8 cellular contexts compared by ENCODE assay signal in the genomic region with DNA sequence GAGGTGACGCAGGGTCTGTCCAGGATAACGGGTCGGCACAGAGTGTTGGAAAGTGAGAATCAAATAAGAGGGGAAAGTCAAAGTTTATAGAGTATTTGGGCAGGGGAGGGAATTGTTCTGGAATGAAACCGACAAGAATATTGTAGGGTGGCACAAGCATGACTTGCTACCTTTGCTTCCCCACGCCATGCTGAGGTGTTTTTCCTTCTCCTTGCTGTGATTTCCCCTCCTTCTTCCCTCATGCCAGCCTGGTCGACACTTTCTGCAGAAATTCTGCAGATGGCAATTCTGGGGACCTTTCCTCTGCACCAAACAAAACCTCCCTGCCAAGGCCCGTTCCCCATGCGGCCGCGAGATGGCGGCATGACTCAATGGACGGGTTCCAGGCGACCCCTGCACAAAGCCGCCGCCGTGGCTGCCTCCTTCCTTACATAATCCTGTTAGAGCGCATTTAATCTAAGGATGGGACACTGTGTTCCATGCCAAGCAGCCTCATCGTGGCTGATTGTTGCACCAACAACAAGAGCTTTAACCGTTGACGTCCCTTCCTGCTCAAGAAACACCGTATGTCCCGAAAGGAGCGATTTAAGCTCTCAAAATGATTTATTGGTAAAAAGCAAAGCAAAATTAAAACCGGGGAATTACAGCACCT. TPM values are rescaled to one million over a fixed set of nuclear protein-coding genes. Genes with fewer than 3 reads are reported as not detected.
DNase-seq lines count a peak whose midpoint lies in the region; ATAC-seq and TF ChIP-seq lines count a peak whose summit lies in the region.

TSS of gene MRO (minus strand) at position 290 of the 652 bp plus-strand sequence. CDS start 10,616 bp downstream, outside the sequence.

- peaks cover 0 to 5% (median 0%) of the 10 kb centered on the region in 3 donors for H3K27me3 Mint-ChIP-seq in CD14-positive monocyte (ENCODE audit: low read depth in 3 of 3)

- ATAC-seq in GM19397 (IDR thresholded peaks at IDR 0.05; ENCODE audit: unreplicated experiment) (peak; percentile 96), HG03558 (IDR thresholded peaks at IDR 0.05; ENCODE audit: extremely low read depth, unreplicated experiment) (peak; percentile 77)

- DNase-seq in CD14-positive monocyte (ENCODE audit: low spot score) (peak; percentile 77), NCI-H69 (lab: John Stamatoyannopoulos, UW) (peak; percentile 94), dermis microvascular lymphatic vessel endothelial cell (ENCODE audit: low read depth in 2 of 2) (peak; percentile 41 to 74), lower leg skin (ENCODE audit: low spot score in 2 of 2) (peak; percentile 72 to 96)
- peak; percentile 75 for DNase-seq in activated CD4-positive, alpha-beta T cell treated with anti-CD3 and anti-CD28 coated beads, Interleukin-2, amount 50 U/mL, for 1 hour
- DNase-seq in stimulated activated CD4-positive, alpha-beta T cell treated with anti-CD3 and anti-CD28 coated beads, Interleukin-4, amount 100 ng/mL, for 24 hours = peak; percentile 81

- intact Hi-C loops in CD14-positive monocyte (cut with micrococcal nuclease) (loop anchor here (2.0 to 5.0 kb wide), 3 partner anchors 57 to 232 kb away; partner anchors contain the start of gene ME2 (in 2 of the 2)), lower leg skin (cut with DNase I; ENCODE audit: low total_unique reads) (loop anchor here (5.0 kb wide), 1 partner anchor 232 kb away; no protein-coding TSS in a partner anchor)

- H3K9me3 Mint-ChIP-seq in CD14-positive monocyte = no peaks in the 10 kb centered on the region

- no peak within 1 kb of the TSS for H3K4me3 Mint-ChIP-seq in CD14-positive monocyte

- no peak within 1 kb of the TSS for H3K4me3 ChIP-seq in lower leg skin (ENCODE audit: low read depth, poor library complexity, severe bottlenecking)

- no peaks in the 10 kb centered on the region for H3K36me3 Mint-ChIP-seq in CD14-positive monocyte

- no peaks in the 10 kb centered on the region for H3K4me1 Mint-ChIP-seq in CD14-positive monocyte

- 1 to 2% methylated on average over 24 of the region's 24 CpGs for WGBS in lower leg skin, 2 donors

- H3K27ac Mint-ChIP-seq in CD14-positive monocyte = no peak within 1 kb of the TSS

- TF ChIP-seq POLR2A in lower leg skin (IDR thresholded peaks at IDR 0.05) = no peak

- TF ChIP-seq CTCF in CD14-positive monocyte (IDR thresholded peaks at IDR 0.05) (peak; percentile 91), lower leg skin (IDR thresholded peaks at IDR 0.05) (peak in 1 of 3 donors; percentile 65)

RNA-seq across cellular contexts. Expression of gene MRO, which starts in this region (rescaled TPM):
- polyA plus RNA-seq in CD14-positive monocyte = not detected
- total RNA-seq in dermis microvascular lymphatic vessel endothelial cell = not detected in 2 replicates
- under 1 TPM in 1 of 4 donors, not detected in 3; 0.10 TPM for total RNA-seq in lower leg skin

Comparison
In these comparisons a context has a peak if more than half of its experiments do, and no peak if none do; other contexts are left out.
1. Peak in DNase-seq in CD14-positive monocyte; RNA of the gene not detected or under 1 TPM.
2. Peak in DNase-seq in dermis microvascular lymphatic vessel endothelial cell; RNA of the gene not detected or under 1 TPM.
3. Peak in DNase-seq in lower leg skin; RNA of the gene not detected or under 1 TPM.